ENCODE assay signal across 8 cellular contexts in the genomic region with DNA sequence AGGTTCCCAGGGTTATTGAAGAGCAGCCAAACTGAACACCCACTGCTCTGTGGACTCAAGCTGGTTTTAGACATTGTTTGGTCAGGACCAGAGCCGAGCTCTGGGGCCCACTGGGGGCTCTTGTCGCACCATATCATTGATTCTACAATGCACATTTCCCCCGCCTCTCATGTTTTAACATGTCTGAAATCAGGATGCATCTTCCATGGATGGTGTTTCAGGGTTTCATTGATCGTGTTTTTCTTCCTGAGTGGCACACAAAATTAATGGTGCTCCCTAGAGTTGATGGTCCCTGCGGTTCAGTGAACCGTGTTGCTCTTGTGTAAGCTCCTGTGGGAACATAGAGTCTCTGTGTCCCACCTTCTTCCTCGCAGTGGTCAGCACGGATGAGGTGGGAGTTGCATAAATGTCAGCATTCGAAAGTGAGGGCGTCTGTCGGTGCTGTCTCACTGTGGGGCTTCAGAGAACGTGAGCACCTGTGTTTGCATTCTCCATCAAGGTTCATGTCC. TPM values are rescaled to one million over a fixed set of nuclear protein-coding genes. Genes with fewer than 3 reads are reported as not detected.
DNase-seq lines count a peak whose midpoint lies in the region; ATAC-seq and TF ChIP-seq lines count a peak whose summit lies in the region.

No MANE protein-coding gene starts in this region.

- no peaks in the 10 kb centered on the region for H3K9me3 Mint-ChIP-seq in natural killer cell treated with Interleukin-12 subunit alpha and Interleukin-12 subunit beta and Interleukin-15 and Interleukin-18, amount 100 ng/mL, for 72 hours
- no peaks in the 10 kb centered on the region for H3K9me3 Mint-ChIP-seq in natural killer cell

- H3K36me3 Mint-ChIP-seq in natural killer cell treated with Interleukin-12 subunit alpha and Interleukin-12 subunit beta and Interleukin-15 and Interleukin-18, amount 100 ng/mL, for 72 hours = no peaks in the 10 kb centered on the region
- H3K36me3 Mint-ChIP-seq in natural killer cell = no peaks in the 10 kb centered on the region

- H3K4me3 Mint-ChIP-seq in natural killer cell treated with Interleukin-12 subunit alpha and Interleukin-12 subunit beta and Interleukin-15 and Interleukin-18, amount 100 ng/mL, for 72 hours = peak overlapping the region; percentile 90
- no peak overlapping the region for H3K4me3 Mint-ChIP-seq in natural killer cell

- ATAC-seq in natural killer cell treated with Interleukin-12 subunit alpha and Interleukin-12 subunit beta and Interleukin-15 and Interleukin-18, amount 100 ng/mL, for 72 hours = no peak
- ATAC-seq in natural killer cell (no peak), lung (ENCODE audit: insufficient read depth, low FRiP score) (no peak), HG03196 (IDR thresholded peaks at IDR 0.05; ENCODE audit: unreplicated experiment) (no peak)

- H3K27ac ChIP-seq in adrenal gland (peak overlapping the region; percentile 62 to 98 (median 79)), lung (ENCODE audit: low read depth in 1 of 2, low read length in 1 of 2) (peak overlapping the region; percentile 49 to 88), vagina (peak overlapping the region; percentile 69)

- H3K9me3 ChIP-seq in adrenal gland (replicated peaks in 1 of 3) (no peaks in the 10 kb centered on the region), lung (ENCODE audit: control insufficient read depth in 2 of 2, insufficient read depth in 1 of 2, low read length in 1 of 2) (no peaks in the 10 kb centered on the region), vagina (no peaks in the 10 kb centered on the region)

- TF ChIP-seq POLR2A in adrenal gland (IDR thresholded peaks at IDR 0.05) = no peak
- no peak for TF ChIP-seq POLR2A in vagina (IDR thresholded peaks at IDR 0.05)

- H3K36me3 ChIP-seq in adrenal gland (replicated peaks in 1 of 2) = no peaks in the 10 kb centered on the region
- no peaks in the 10 kb centered on the region for H3K36me3 ChIP-seq in lung (ENCODE audit: control insufficient read depth in 2 of 2, insufficient read depth in 2 of 2, low read length in 2 of 2)
- no peaks in the 10 kb centered on the region for H3K36me3 ChIP-seq in vagina

- peak; percentile 15 for DNase-seq in natural killer cell treated with Interleukin-12 subunit alpha and Interleukin-12 subunit beta and Interleukin-15 and Interleukin-18, amount 100 ng/mL, for 72 hours (ENCODE audit: low spot score)
- DNase-seq in natural killer cell = no peak
- DNase-seq in adrenal gland = no peak
- no peak for DNase-seq in lung (ENCODE audit: low spot score)
- no peak for DNase-seq in vagina (ENCODE audit: extremely low spot score in 2 of 2)
- no peak for DNase-seq in SKM-1 treated with dmso at 0.1 percent for 144 hours (lab: John Stamatoyannopoulos, UW; ENCODE audit: unreplicated experiment)
- no peak for DNase-seq in occipital lobe (lab: John Stamatoyannopoulos, UW)

- 70 to 87% (median 75%) methylated on average over 8 to 12 of the region's 12 CpGs for WGBS in adrenal gland, 4 donors
- 64 to 69% methylated on average over 12 of the region's 12 CpGs for WGBS in lung, 2 donors

- H3K4me1 Mint-ChIP-seq in natural killer cell treated with Interleukin-12 subunit alpha and Interleukin-12 subunit beta and Interleukin-15 and Interleukin-18, amount 100 ng/mL, for 72 hours (ENCODE audit: low read depth in 2 of 2) = peaks cover 80 to 84% of the 10 kb centered on the region in 2 donors
- peaks cover 59 to 71% of the 10 kb centered on the region in 2 donors for H3K4me1 Mint-ChIP-seq in natural killer cell

- H3K4me3 ChIP-seq in adrenal gland (peak overlapping the region in 1 of 4 donors; percentile 23), lung (no peak overlapping the region), vagina (peak overlapping the region in 1 of 2 donors; percentile 22)

- H3K27ac Mint-ChIP-seq in natural killer cell treated with Interleukin-12 subunit alpha and Interleukin-12 subunit beta and Interleukin-15 and Interleukin-18, amount 100 ng/mL, for 72 hours = peak overlapping the region; percentile 92 to 97
- peak overlapping the region in 1 of 2 donors; percentile 53 for H3K27ac Mint-ChIP-seq in natural killer cell

- intact Hi-C loops in natural killer cell (cut with micrococcal nuclease) (no loop called here), adrenal gland (cut with DNase I) (no loop called here), vagina (cut with DNase I) (no loop called here)

- peaks cover 35 to 63% of the 10 kb centered on the region in 2 donors for H3K4me1 ChIP-seq in adrenal gland (replicated peaks in 1 of 2)
- peaks cover 14 to 17% of the 10 kb centered on the region in 2 donors for H3K4me1 ChIP-seq in lung (ENCODE audit: control insufficient read depth in 2 of 2, insufficient read depth in 2 of 2, low read length in 2 of 2)
- peaks cover 32% of the 10 kb centered on the region for H3K4me1 ChIP-seq in vagina

- no peaks in the 10 kb centered on the region for H3K27me3 Mint-ChIP-seq in natural killer cell treated with Interleukin-12 subunit alpha and Interleukin-12 subunit beta and Interleukin-15 and Interleukin-18, amount 100 ng/mL, for 72 hours
- H3K27me3 Mint-ChIP-seq in natural killer cell (ENCODE audit: low read depth in 2 of 2) = no peaks in the 10 kb centered on the region

- no peak for TF ChIP-seq CTCF in natural killer cell (IDR thresholded peaks at IDR 0.05)
- TF ChIP-seq CTCF in adrenal gland (IDR thresholded peaks at IDR 0.05) = no peak
- TF ChIP-seq CTCF in lung (IDR thresholded peaks at IDR 0.05; ENCODE audit: control extremely low read depth, extremely low read depth) = no peak
- no peak for TF ChIP-seq CTCF in vagina (IDR thresholded peaks at IDR 0.05)

- H3K27me3 ChIP-seq in adrenal gland (no peaks in the 10 kb centered on the region), lung (ENCODE audit: control insufficient read depth, insufficient read depth) (no peaks in the 10 kb centered on the region), vagina (no peaks in the 10 kb centered on the region)

RNA-seq across cellular contexts. Expression of gene GALNT2, which starts 38.3 kb away (rescaled TPM):
- total RNA-seq in natural killer cell treated with Interleukin-12 subunit alpha and Interleukin-12 subunit beta and Interleukin-15 and Interleukin-18, amount 100 ng/mL, for 72 hours = 10 to 100 TPM; 37.7 to 51.5 TPM
- total RNA-seq in natural killer cell (10 to 100 TPM; 31.2 to 53.6 (median 47.3) TPM), adrenal gland (100 to 1,000 TPM in 4 of 8 donors, 10 to 100 TPM in 4; 54.1 to 220 (median 95.5) TPM), lung (100 to 1,000 TPM in 1 of 2 donors, 10 to 100 TPM in 1; 37.2 to 101 TPM), vagina (51.6 TPM), occipital lobe (32.8 TPM)
- polyA plus RNA-seq in adrenal gland (100 to 1,000 TPM in 1 of 3 donors, 10 to 100 TPM in 2; 22.3 to 164 (median 39.1) TPM), lung (10 to 100 TPM; 23.1 to 80.6 TPM)
